2 cellular contexts compared by ENCODE assay signal in the genomic region with DNA sequence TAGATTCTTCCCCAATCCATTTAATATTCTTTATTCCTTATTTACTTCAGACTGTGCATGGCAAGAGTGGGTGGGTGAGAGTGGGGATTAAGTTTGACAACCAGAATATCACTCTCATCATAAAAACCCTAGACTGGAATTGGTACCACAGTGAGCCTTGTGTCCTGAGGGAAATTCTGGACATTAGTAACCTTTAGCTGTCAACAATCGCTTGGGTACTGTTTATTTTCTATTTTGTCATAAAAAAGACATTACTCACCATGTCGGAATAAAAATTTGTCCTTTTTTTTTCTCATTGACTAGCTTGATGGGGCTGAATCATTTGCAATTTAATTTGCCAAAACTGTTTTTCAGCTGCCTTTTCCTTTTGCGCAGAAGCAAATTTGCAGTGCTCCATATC.
TF ChIP-seq lines count a peak whose summit lies in the region.

No MANE protein-coding gene starts in this region.

TF ChIP-seq in SK-N-SH, 30 proteins besides CTCF, POLR2A, EP300 and RAD21 (continued from another document):
- no peak for TF ChIP-seq MAX (IDR thresholded peaks at IDR 0.05; ENCODE audit: low read depth)
- no peak for TF ChIP-seq SMC3 (IDR thresholded peaks at IDR 0.05; ENCODE audit: low read depth, low read length)
- no peak for TF ChIP-seq IRF3 (IDR thresholded peaks at IDR 0.05; ENCODE audit: low read depth, low read length)
- TF ChIP-seq, protein P1, sequence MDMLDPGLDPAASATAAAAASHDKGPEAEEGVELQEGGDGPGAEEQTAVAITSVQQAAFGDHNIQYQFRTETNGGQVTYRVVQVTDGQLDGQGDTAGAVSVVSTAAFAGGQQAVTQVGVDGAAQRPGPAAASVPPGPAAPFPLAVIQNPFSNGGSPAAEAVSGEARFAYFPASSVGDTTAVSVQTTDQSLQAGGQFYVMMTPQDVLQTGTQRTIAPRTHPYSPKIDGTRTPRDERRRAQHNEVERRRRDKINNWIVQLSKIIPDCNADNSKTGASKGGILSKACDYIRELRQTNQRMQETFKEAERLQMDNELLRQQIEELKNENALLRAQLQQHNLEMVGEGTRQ (IDR thresholded peaks at IDR 0.05; ENCODE audit: borderline replicate concordance, low read depth, low read length), result no peak
- no peak for TF ChIP-seq TCF12 (IDR thresholded peaks at IDR 0.05)
- TF ChIP-seq POLR2AphosphoS5 (IDR thresholded peaks at IDR 0.05; ENCODE audit: low read depth, low read length), result no peak
- TF ChIP-seq ZBTB33 (IDR thresholded peaks at IDR 0.05; ENCODE audit: borderline replicate concordance, low read depth), result no peak
- no peak for TF ChIP-seq MEF2A (IDR thresholded peaks at IDR 0.05; ENCODE audit: borderline replicate concordance, low read depth)
- TF ChIP-seq TEAD4 (IDR thresholded peaks at IDR 0.05; ENCODE audit: borderline replicate concordance, insufficient read depth), result no peak
- TF ChIP-seq YY1 (IDR thresholded peaks at IDR 0.05; ENCODE audit: low read depth), result no peak
- TF ChIP-seq JUND (IDR thresholded peaks at IDR 0.05), result no peak
- TF ChIP-seq MXI1 (IDR thresholded peaks at IDR 0.05; ENCODE audit: low read depth, low read length), result no peak
- TF ChIP-seq, protein P2, sequence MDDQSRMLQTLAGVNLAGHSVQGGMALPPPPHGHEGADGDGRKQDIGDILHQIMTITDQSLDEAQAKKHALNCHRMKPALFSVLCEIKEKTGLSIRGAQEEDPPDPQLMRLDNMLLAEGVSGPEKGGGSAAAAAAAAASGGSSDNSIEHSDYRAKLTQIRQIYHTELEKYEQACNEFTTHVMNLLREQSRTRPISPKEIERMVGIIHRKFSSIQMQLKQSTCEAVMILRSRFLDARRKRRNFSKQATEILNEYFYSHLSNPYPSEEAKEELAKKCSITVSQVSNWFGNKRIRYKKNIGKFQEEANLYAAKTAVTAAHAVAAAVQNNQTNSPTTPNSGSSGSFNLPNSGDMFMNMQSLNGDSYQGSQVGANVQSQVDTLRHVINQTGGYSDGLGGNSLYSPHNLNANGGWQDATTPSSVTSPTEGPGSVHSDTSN (IDR thresholded peaks at IDR 0.05), result no peak
- TF ChIP-seq GATA2 (CRISPR knock-in tag; IDR thresholded peaks at IDR 0.05), result no peak

TF ChIP-seq in SK-N-SH treated with all-trans-retinoic acid at 6 μM for 48 hours, 23 proteins besides CTCF, POLR2A, EP300 and RAD21 (continued from another document):
- TF ChIP-seq ZFP30 (CRISPR knock-in tag; IDR thresholded peaks at IDR 0.05) (no peak), ZNF565 (CRISPR knock-in tag; conservative IDR thresholded peaks at IDR 0.05; ENCODE audit: low read depth) (no peak), CSRNP3 (CRISPR knock-in tag; IDR thresholded peaks at IDR 0.05) (no peak), POU6F1 (CRISPR knock-in tag; IDR thresholded peaks at IDR 0.05; ENCODE audit: borderline replicate concordance, low read depth) (no peak), ZNF8 (CRISPR knock-in tag; IDR thresholded peaks at IDR 0.05) (no peak), CSDC2 (CRISPR knock-in tag; IDR thresholded peaks at IDR 0.05) (no peak), GLIS3 (CRISPR knock-in tag; IDR thresholded peaks at IDR 0.05) (no peak), ZNF70 (CRISPR knock-in tag; IDR thresholded peaks at IDR 0.05) (no peak), BACH2 (CRISPR knock-in tag; IDR thresholded peaks at IDR 0.05; ENCODE audit: borderline replicate concordance) (no peak)
- TF ChIP-seq, protein P3, sequence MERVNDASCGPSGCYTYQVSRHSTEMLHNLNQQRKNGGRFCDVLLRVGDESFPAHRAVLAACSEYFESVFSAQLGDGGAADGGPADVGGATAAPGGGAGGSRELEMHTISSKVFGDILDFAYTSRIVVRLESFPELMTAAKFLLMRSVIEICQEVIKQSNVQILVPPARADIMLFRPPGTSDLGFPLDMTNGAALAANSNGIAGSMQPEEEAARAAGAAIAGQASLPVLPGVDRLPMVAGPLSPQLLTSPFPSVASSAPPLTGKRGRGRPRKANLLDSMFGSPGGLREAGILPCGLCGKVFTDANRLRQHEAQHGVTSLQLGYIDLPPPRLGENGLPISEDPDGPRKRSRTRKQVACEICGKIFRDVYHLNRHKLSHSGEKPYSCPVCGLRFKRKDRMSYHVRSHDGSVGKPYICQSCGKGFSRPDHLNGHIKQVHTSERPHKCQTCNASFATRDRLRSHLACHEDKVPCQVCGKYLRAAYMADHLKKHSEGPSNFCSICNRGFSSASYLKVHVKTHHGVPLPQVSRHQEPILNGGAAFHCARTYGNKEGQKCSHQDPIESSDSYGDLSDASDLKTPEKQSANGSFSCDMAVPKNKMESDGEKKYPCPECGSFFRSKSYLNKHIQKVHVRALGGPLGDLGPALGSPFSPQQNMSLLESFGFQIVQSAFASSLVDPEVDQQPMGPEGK (CRISPR knock-in tag; IDR thresholded peaks at IDR 0.05; ENCODE audit: borderline replicate concordance), result no peak
